1 cellular context compared by ENCODE assay signal in the genomic region with DNA sequence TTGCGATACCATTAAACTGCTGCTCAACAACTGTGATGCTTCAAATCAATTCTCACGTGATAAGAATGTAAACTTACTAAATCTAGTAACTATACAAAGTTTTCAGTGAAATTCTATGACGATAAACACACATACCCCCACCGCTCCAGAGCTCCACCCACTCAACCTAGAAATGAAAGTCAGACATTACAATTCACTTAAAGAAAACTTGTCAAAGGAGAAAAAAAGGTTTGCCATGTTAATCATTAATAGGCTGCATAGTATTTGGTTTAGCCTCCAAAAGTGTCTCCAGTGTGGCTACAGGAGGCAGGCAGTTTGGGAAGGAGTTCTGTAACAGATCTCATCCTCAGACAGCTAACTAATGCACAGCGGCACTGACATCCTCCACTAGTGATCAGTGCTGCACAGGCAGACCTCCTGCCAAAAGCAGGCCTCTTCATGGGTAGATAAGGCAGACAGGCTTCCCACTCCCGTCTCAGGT.
TF ChIP-seq lines count a peak whose summit lies in the region.

No MANE protein-coding gene starts in this region.

TF ChIP-seq in IMR-90, 13 proteins besides CTCF, POLR2A, EP300 and RAD21 (continued from another document):
- TF ChIP-seq, protein P1, sequence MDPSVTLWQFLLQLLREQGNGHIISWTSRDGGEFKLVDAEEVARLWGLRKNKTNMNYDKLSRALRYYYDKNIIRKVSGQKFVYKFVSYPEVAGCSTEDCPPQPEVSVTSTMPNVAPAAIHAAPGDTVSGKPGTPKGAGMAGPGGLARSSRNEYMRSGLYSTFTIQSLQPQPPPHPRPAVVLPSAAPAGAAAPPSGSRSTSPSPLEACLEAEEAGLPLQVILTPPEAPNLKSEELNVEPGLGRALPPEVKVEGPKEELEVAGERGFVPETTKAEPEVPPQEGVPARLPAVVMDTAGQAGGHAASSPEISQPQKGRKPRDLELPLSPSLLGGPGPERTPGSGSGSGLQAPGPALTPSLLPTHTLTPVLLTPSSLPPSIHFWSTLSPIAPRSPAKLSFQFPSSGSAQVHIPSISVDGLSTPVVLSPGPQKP (IDR thresholded peaks at IDR 0.05; ENCODE audit: borderline replicate concordance, low read depth, low read length) = no peak
